25 cellular contexts compared by ENCODE assay signal in the genomic region with DNA sequence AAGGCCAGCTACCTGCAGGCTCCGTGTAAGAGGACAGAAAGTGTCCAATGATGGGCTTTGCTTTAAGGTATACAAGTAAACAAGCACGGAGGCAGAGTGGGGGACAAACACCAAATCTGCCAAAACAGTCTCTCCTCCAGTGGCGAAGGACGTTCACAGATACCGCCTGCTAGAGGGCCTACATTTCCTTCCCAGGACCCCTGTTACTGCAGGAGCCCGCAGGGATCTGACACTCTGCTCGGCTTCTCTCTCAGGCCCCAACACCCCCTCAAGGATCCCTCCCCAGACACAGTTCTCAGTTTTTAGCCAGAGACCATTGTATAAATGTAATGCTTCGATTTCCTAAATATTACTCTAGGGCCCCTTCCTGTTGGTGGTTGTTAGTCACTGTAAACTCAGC.
"Had no signal": no experiment of that assay in that cellular context is flagged by ENCODE, and none has a peak within 500 bp of the region (broad histone marks: within the 10 kb centered on the region; RNA-seq: fewer than 3 reads in every experiment).

No MANE protein-coding gene starts in this region.

- H3K4me3 ChIP-seq: coronary artery, dorsolateral prefrontal cortex, esophagus muscularis mucosa, gastrocnemius medialis, heart right ventricle, left ventricle myocardium inferior, lower lobe of right lung, mucosa of descending colon, ovary, smooth muscle cell, suprapubic skin, thyroid gland, upper lobe of right lung, vagina had no signal

- ATAC-seq: gastrocnemius medialis; heart right ventricle; left cardiac atrium; lower lobe of right lung; mucosa of descending colon; naive thymus-derived CD8-positive, alpha-beta T cell; right cardiac atrium; upper lobe of right lung had no signal

- H3K9me3 ChIP-seq: esophagus muscularis mucosa, gastrocnemius medialis, heart right ventricle, left ventricle myocardium inferior, lower lobe of right lung, mucosa of descending colon, ovary, suprapubic skin, thyroid gland, upper lobe of right lung, vagina had no signal

- H3K27ac ChIP-seq: coronary artery, epithelial cell of prostate, esophagus muscularis mucosa, gastrocnemius medialis, left ventricle myocardium inferior, lower lobe of right lung, ovary, suprapubic skin, upper lobe of right lung, vagina had no signal

- H3K36me3 ChIP-seq: gastrocnemius medialis, ovary, suprapubic skin, thyroid gland, upper lobe of right lung, vagina had no signal

- DNase-seq: dorsolateral prefrontal cortex; effector CD8-positive, alpha-beta T cell; gastrocnemius medialis; heart right ventricle; kidney; left cardiac atrium; left ventricle myocardium inferior; lower lobe of right lung; mucosa of descending colon; naive thymus-derived CD8-positive, alpha-beta T cell; nucleus accumbens; ovary; right cardiac atrium; stimulated activated CD4-positive, alpha-beta T cell treated with anti-CD3 and anti-CD28 coated beads, Interleukin-2, amount 100 ng/mL, for 48 hours; stimulated activated naive CD4-positive, alpha-beta T cell treated with Interleukin-2 at 50 U/mL for 16 hours; thyroid gland; upper lobe of right lung had no signal

- H3K27me3 Mint-ChIP-seq: memory B cell; naive thymus-derived CD8-positive, alpha-beta T cell had no signal

- H3K4me1 Mint-ChIP-seq: memory B cell, neural crest cell had no signal

- H3K9me3 Mint-ChIP-seq: memory B cell; naive thymus-derived CD8-positive, alpha-beta T cell; neural crest cell had no signal

- H3K4me1 ChIP-seq: suprapubic skin, upper lobe of right lung had no signal

- H3K27ac Mint-ChIP-seq: memory B cell had no signal

- H3K4me3 Mint-ChIP-seq: memory B cell; naive thymus-derived CD8-positive, alpha-beta T cell; neural crest cell had no signal

- H3K27me3 ChIP-seq: dorsolateral prefrontal cortex, esophagus muscularis mucosa, gastrocnemius medialis, heart right ventricle, ovary, suprapubic skin, thyroid gland, upper lobe of right lung, vagina had no signal
